In genomic region chr14:31449971-31450610, GRCh38 we compare ENCODE assay signal across 8 cellular contexts. TPM values are rescaled to one million over a fixed set of nuclear protein-coding genes. Genes with fewer than 3 reads are reported as not detected.
DNase-seq lines count a peak whose midpoint lies in the region; ATAC-seq and TF ChIP-seq lines count a peak whose summit lies in the region.

No MANE protein-coding gene starts in this region.

- no peak for TF ChIP-seq POLR2A in Peyer's patch (IDR thresholded peaks at IDR 0.05)
- no peak for TF ChIP-seq POLR2A in esophagus squamous epithelium (IDR thresholded peaks at IDR 0.05)
- no peak for TF ChIP-seq POLR2A in ovary (IDR thresholded peaks at IDR 0.05)
- no peak for TF ChIP-seq POLR2A in lower leg skin (IDR thresholded peaks at IDR 0.05)

- H3K27ac ChIP-seq in Peyer's patch: no peak overlapping the region
- no peak overlapping the region for H3K27ac ChIP-seq in esophagus squamous epithelium
- H3K27ac ChIP-seq in ovary: no peak overlapping the region

- peaks cover 36% of the 10 kb centered on the region for H3K36me3 Mint-ChIP-seq in activated T-helper 1 cell treated with anti-CD3 and anti-CD28 coated beads, Interleukin-12 subunit alpha, Interleukin-12 subunit beta, Interleukin-2, Interleukin-4 antibody, amounts not matched to agents 30 ng/mL and 10 ng/mL and 1 ng/mL, durations not matched to agents 14 hours and 24 hours and 36 hours (ENCODE audit: low read depth)

- ATAC-seq in HG03558 (IDR thresholded peaks at IDR 0.05; ENCODE audit: extremely low read depth, unreplicated experiment): peak; percentile 60

- TF ChIP-seq EP300 in ovary (IDR thresholded peaks at IDR 0.05): no peak

- H3K4me3 Mint-ChIP-seq in activated T-helper 1 cell treated with anti-CD3 and anti-CD28 coated beads, Interleukin-12 subunit alpha, Interleukin-12 subunit beta, Interleukin-2, Interleukin-4 antibody, amounts not matched to agents 30 ng/mL and 10 ng/mL and 1 ng/mL, durations not matched to agents 14 hours and 24 hours and 36 hours: no peak overlapping the region

- 30 to 32% methylated on average over 2 of the region's 2 CpGs for WGBS in esophagus squamous epithelium, 2 donors
- 15 to 20% (median 16%) methylated on average over 2 of the region's 2 CpGs for WGBS in ovary, 3 donors
- 9 to 22% methylated on average over 2 of the region's 2 CpGs for WGBS in lower leg skin, 2 donors

- TF ChIP-seq CTCF in Peyer's patch (IDR thresholded peaks at IDR 0.05): peak in 5 of 6 experiments; percentile 19 to 59 (median 52)
- TF ChIP-seq CTCF in esophagus squamous epithelium (IDR thresholded peaks at IDR 0.05): peak in 5 of 6 experiments; percentile 24 to 64 (median 51)
- peak; percentile 12 to 29 (median 21) for TF ChIP-seq CTCF in ovary (IDR thresholded peaks at IDR 0.05)
- TF ChIP-seq CTCF in lower leg skin (IDR thresholded peaks at IDR 0.05): no peak

- H3K4me1 Mint-ChIP-seq in activated T-helper 1 cell treated with anti-CD3 and anti-CD28 coated beads, Interleukin-12 subunit alpha, Interleukin-12 subunit beta, Interleukin-2, Interleukin-4 antibody, amounts not matched to agents 30 ng/mL and 10 ng/mL and 1 ng/mL, durations not matched to agents 14 hours and 24 hours and 36 hours (ENCODE audit: low read depth): peaks cover 13% of the 10 kb centered on the region

- H3K27me3 ChIP-seq in Peyer's patch (no peaks in the 10 kb centered on the region), esophagus squamous epithelium (no peaks in the 10 kb centered on the region), ovary (no peaks in the 10 kb centered on the region)

- peaks cover 0 to 12% (median 0%) of the 10 kb centered on the region in 3 donors for H3K36me3 ChIP-seq in Peyer's patch
- H3K36me3 ChIP-seq in esophagus squamous epithelium: peaks cover 0 to 69% (median 3%) of the 10 kb centered on the region in 3 donors
- no peaks in the 10 kb centered on the region for H3K36me3 ChIP-seq in ovary

- no peaks in the 10 kb centered on the region for H3K4me1 ChIP-seq in Peyer's patch
- H3K4me1 ChIP-seq in esophagus squamous epithelium: peaks cover 0 to 18% (median 0%) of the 10 kb centered on the region in 3 donors
- peaks cover under 1% of the 10 kb centered on the region for H3K4me1 ChIP-seq in ovary (ENCODE audit: insufficient read depth)

- intact Hi-C loops in esophagus squamous epithelium (cut with DNase I): no loop called here
- intact Hi-C loops in ovary (cut with DNase I): no loop called here
- intact Hi-C loops in activated T-helper 1 cell treated with anti-CD3 and anti-CD28 coated beads, Interleukin-12 subunit alpha, Interleukin-12 subunit beta, Interleukin-2, Interleukin-4 antibody, amounts not matched to agents 30 ng/mL and 10 ng/mL and 1 ng/mL, durations not matched to agents 14 hours and 24 hours and 36 hours (cut with micrococcal nuclease): loop anchor here (10.0 kb wide), 2 partner anchors 325 to 485 kb away; no protein-coding TSS in a partner anchor
- intact Hi-C loops in lower leg skin (cut with DNase I; ENCODE audit: low total_unique reads): no loop called here

- no peaks in the 10 kb centered on the region for H3K9me3 Mint-ChIP-seq in activated T-helper 1 cell treated with anti-CD3 and anti-CD28 coated beads, Interleukin-12 subunit alpha, Interleukin-12 subunit beta, Interleukin-2, Interleukin-4 antibody, amounts not matched to agents 30 ng/mL and 10 ng/mL and 1 ng/mL, durations not matched to agents 14 hours and 24 hours and 36 hours

- no peaks in the 10 kb centered on the region for H3K27me3 Mint-ChIP-seq in activated T-helper 1 cell treated with anti-CD3 and anti-CD28 coated beads, Interleukin-12 subunit alpha, Interleukin-12 subunit beta, Interleukin-2, Interleukin-4 antibody, amounts not matched to agents 30 ng/mL and 10 ng/mL and 1 ng/mL, durations not matched to agents 14 hours and 24 hours and 36 hours (ENCODE audit: insufficient read depth)

- H3K9me3 ChIP-seq in Peyer's patch (no peaks in the 10 kb centered on the region), esophagus squamous epithelium (no peaks in the 10 kb centered on the region), ovary (no peaks in the 10 kb centered on the region)

- DNase-seq in NCI-H2227 (lab: John Stamatoyannopoulos, UW; ENCODE audit: unreplicated experiment) (peak; percentile 45), NCI-H2227 treated with DMSO at 0.1 percent for 48 hours (lab: John Stamatoyannopoulos, UW) (no peak), Peyer's patch (no peak), esophagus squamous epithelium (lab: John Stamatoyannopoulos, UW) (no peak), ovary (no peak), lower leg skin (ENCODE audit: low spot score in 2 of 2) (no peak)
- no peak for DNase-seq in activated T-helper 1 cell treated with anti-CD3 and anti-CD28 coated beads, Interleukin-12 subunit alpha, Interleukin-12 subunit beta, Interleukin-2, Interleukin-4 antibody, amounts not matched to agents 30 ng/mL and 10 ng/mL and 1 ng/mL, durations not matched to agents 14 hours and 24 hours and 36 hours (ENCODE audit: low spot score)

- H3K4me3 ChIP-seq in Peyer's patch (no peak overlapping the region), esophagus squamous epithelium (no peak overlapping the region), ovary (no peak overlapping the region), lower leg skin (ENCODE audit: low read depth, poor library complexity, severe bottlenecking) (no peak overlapping the region)

- H3K27ac Mint-ChIP-seq in activated T-helper 1 cell treated with anti-CD3 and anti-CD28 coated beads, Interleukin-12 subunit alpha, Interleukin-12 subunit beta, Interleukin-2, Interleukin-4 antibody, amounts not matched to agents 30 ng/mL and 10 ng/mL and 1 ng/mL, durations not matched to agents 14 hours and 24 hours and 36 hours: no peak overlapping the region

RNA-seq across cellular contexts. Expression of gene DTD2, which starts 7.2 kb away (rescaled TPM):
- total RNA-seq in Peyer's patch (10 to 100 TPM; 15.7 to 24.4 (median 18.9) TPM), esophagus squamous epithelium (10 to 100 TPM; 32.0 to 42.5 (median 34.8) TPM), ovary (10 to 100 TPM; 13.0 to 34.1 (median 22.0) TPM), lower leg skin (10 to 100 TPM; 14.2 to 26.8 (median 20.8) TPM)
- polyA plus RNA-seq in ovary: 10 to 100 TPM; 11.1 to 15.8 TPM
- total RNA-seq in activated T-helper 1 cell treated with anti-CD3 and anti-CD28 coated beads, Interleukin-12 subunit alpha, Interleukin-12 subunit beta, Interleukin-2, Interleukin-4 antibody, amounts not matched to agents 30 ng/mL and 10 ng/mL and 1 ng/mL, durations not matched to agents 14 hours and 24 hours and 36 hours: 29.0 and 30.6 TPM in 2 replicates

RNA-seq across cellular contexts. Expression of gene HEATR5A, which starts 29.7 kb away (rescaled TPM):
- 100 to 1,000 TPM in 1 of 4 donors, 10 to 100 TPM in 3; 24.3 to 134 (median 34.9) TPM for total RNA-seq in Peyer's patch
- total RNA-seq in esophagus squamous epithelium: 10 to 100 TPM; 14.2 to 26.6 (median 17.0) TPM
- total RNA-seq in ovary: 10 to 100 TPM; 14.8 to 32.9 (median 23.5) TPM
- 10 to 100 TPM in 1 of 2 donors, 1 to 10 TPM in 1; 6.2 to 11.9 TPM for polyA plus RNA-seq in ovary
- total RNA-seq in activated T-helper 1 cell treated with anti-CD3 and anti-CD28 coated beads, Interleukin-12 subunit alpha, Interleukin-12 subunit beta, Interleukin-2, Interleukin-4 antibody, amounts not matched to agents 30 ng/mL and 10 ng/mL and 1 ng/mL, durations not matched to agents 14 hours and 24 hours and 36 hours: 26.4 and 31.0 TPM in 2 replicates
- total RNA-seq in lower leg skin: 10 to 100 TPM in 2 of 4 donors, 1 to 10 TPM in 2; 7.3 to 11.6 (median 9.8) TPM

RNA-seq across cellular contexts. Expression of gene GPR33, which starts 37.7 kb away (rescaled TPM):
- not detected for total RNA-seq in Peyer's patch
- total RNA-seq in esophagus squamous epithelium: not detected
- total RNA-seq in ovary: not detected
- polyA plus RNA-seq in ovary: not detected
- total RNA-seq in activated T-helper 1 cell treated with anti-CD3 and anti-CD28 coated beads, Interleukin-12 subunit alpha, Interleukin-12 subunit beta, Interleukin-2, Interleukin-4 antibody, amounts not matched to agents 30 ng/mL and 10 ng/mL and 1 ng/mL, durations not matched to agents 14 hours and 24 hours and 36 hours: not detected in 2 replicates
- total RNA-seq in lower leg skin: under 1 TPM in 1 of 4 donors, not detected in 3; 0.94 TPM

Comparison
In these comparisons a context has a peak if more than half of its experiments do, and no peak if none do; other contexts are left out.
1. CTCF ChIP-seq: peak in Peyer's patch (5 of 6), esophagus squamous epithelium (5 of 6) and ovary (3 of 3); none in lower leg skin (0 of 3).